Comparison of ENCODE assay signal across 26 cellular contexts in the genomic region with DNA sequence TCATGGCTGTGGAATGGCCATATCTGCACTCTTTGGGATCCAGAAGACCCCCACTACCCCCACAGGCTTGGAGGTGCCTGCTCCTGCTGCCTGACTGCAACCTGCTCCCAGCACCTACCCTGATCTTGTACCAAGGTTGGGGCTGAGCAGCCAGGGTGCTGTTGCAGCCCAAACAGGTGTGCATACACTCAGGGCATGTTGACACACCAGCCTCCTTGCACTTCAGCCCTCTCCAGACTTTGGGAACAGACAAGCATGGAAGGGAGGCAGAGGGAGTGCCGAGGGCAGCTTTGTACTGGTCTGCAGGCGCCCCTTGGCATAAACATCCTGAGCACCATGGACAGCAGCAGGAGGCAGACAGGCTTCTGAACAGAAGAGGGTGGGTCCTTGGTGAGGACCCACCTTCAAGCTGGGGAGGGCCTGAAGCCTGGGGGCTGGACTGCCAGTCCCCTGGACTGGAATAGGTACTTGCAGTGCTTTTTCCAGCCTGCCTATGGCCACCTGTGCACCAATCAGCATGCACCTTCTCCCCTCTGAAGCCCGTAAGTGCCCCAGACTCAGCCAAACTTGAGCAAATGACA.
DNase-seq lines count a peak whose midpoint lies in the region; ATAC-seq and TF ChIP-seq lines count a peak whose summit lies in the region.
"Had no signal": no experiment of that assay in that cellular context is flagged by ENCODE, and none has a peak within 500 bp of the region (broad histone marks: within the 10 kb centered on the region; RNA-seq: fewer than 3 reads in every experiment).

No MANE protein-coding gene starts in this region.

- 77 to 80% methylated on average over 1 to 3 of the region's 3 CpGs for WGBS in endodermal cell (ENCODE audit: insufficient coverage in 1 of 2, insufficient read length in 1 of 2), 2 experiments

- H3K9me3 Mint-ChIP-seq in endodermal cell (no peaks in the 10 kb centered on the region), mesothelial cell of epicardium (no peaks in the 10 kb centered on the region), immature natural killer cell (peaks cover 5 to 31% (median 10%) of the 10 kb centered on the region in 6 donors)
- H3K9me3 Mint-ChIP-seq: activated naive CD4-positive, alpha-beta T cell treated with anti-CD3 and anti-CD28 coated beads, Interleukin-2, amount 50 U/mL, for 24 hours had no signal

- H3K27me3 Mint-ChIP-seq in endodermal cell (ENCODE audit: insufficient read depth) (no peaks in the 10 kb centered on the region), mesothelial cell of epicardium (ENCODE audit: low read depth) (peaks cover 16% of the 10 kb centered on the region), immature natural killer cell (ENCODE audit: low read depth in 3 of 3) (peaks cover 0 to 2% (median 0%) of the 10 kb centered on the region in 3 donors)
- H3K27me3 Mint-ChIP-seq: activated naive CD4-positive, alpha-beta T cell treated with anti-CD3 and anti-CD28 coated beads, Interleukin-2, amount 50 U/mL, for 24 hours; stimulated activated naive B cell treated with anti-CD40 and anti-IgM and Interleukin-4, amounts not matched to agents 10 μg/mL and 1 μg/mL and 100 μg/mL, for 72 hours had no signal

- no peak for ATAC-seq in left lobe of liver
- ATAC-seq: activated T-cell treated with anti-CD3 and anti-CD28 coated beads, Interleukin-2, amount 50 U/mL, for 72 hours; left lung; natural killer cell; Panc1; stimulated activated naive B cell treated with anti-CD40 and anti-IgM and Interleukin-4, amounts not matched to agents 10 μg/mL and 1 μg/mL and 100 μg/mL, for 72 hours had no signal

- H3K27ac Mint-ChIP-seq in endodermal cell (no peak overlapping the region), mesothelial cell of epicardium (no peak overlapping the region), immature natural killer cell (no peak overlapping the region)
- H3K27ac Mint-ChIP-seq: activated naive CD4-positive, alpha-beta T cell treated with anti-CD3 and anti-CD28 coated beads, Interleukin-2, amount 50 U/mL, for 24 hours; activated T-cell treated with anti-CD3 and anti-CD28 coated beads, Interleukin-2, amount 50 U/mL, for 72 hours; natural killer cell; stimulated activated naive B cell treated with anti-CD40 and anti-IgM and Interleukin-4, amounts not matched to agents 10 μg/mL and 1 μg/mL and 100 μg/mL, for 72 hours had no signal

- H3K9me3 ChIP-seq in endodermal cell (ENCODE audit: control insufficient read depth, low read length), result no peaks in the 10 kb centered on the region
- H3K9me3 ChIP-seq: ascending aorta, left lung, MG63, ovary, SJSA1, testis, vagina had no signal

- no peak overlapping the region for H3K27ac ChIP-seq in endodermal cell (ENCODE audit: low read depth, low read length)
- H3K27ac ChIP-seq: ascending aorta, C4-2B, left lung, ovary, SJSA1, testis, vagina had no signal

- no peak overlapping the region for H3K4me3 ChIP-seq in endodermal cell (ENCODE audit: low read length)
- H3K4me3 ChIP-seq: ascending aorta, left lung, MG63, ovary, SJSA1, testis, vagina had no signal

- H3K4me1 Mint-ChIP-seq in endodermal cell (no peaks in the 10 kb centered on the region), mesothelial cell of epicardium (no peaks in the 10 kb centered on the region), immature natural killer cell (no peaks in the 10 kb centered on the region)
- H3K4me1 Mint-ChIP-seq: activated naive CD4-positive, alpha-beta T cell treated with anti-CD3 and anti-CD28 coated beads, Interleukin-2, amount 50 U/mL, for 24 hours; natural killer cell; stimulated activated naive B cell treated with anti-CD40 and anti-IgM and Interleukin-4, amounts not matched to agents 10 μg/mL and 1 μg/mL and 100 μg/mL, for 72 hours had no signal

- no peaks in the 10 kb centered on the region for H3K4me1 ChIP-seq in endodermal cell (ENCODE audit: control insufficient read depth, insufficient read depth, low read length)
- H3K4me1 ChIP-seq: ascending aorta, left lung, SJSA1, testis, vagina had no signal

- H3K36me3 ChIP-seq in endodermal cell (ENCODE audit: control insufficient read depth, insufficient read depth, low read length), result no peaks in the 10 kb centered on the region
- H3K36me3 ChIP-seq: ascending aorta, left lung, MG63, ovary, SJSA1, vagina had no signal

- peak; percentile 20 for DNase-seq in ELF-1 (ENCODE audit: low read depth, low spot score)
- peak; percentile 13 for DNase-seq in HT1080 (ENCODE audit: low read depth)
- DNase-seq in endodermal cell, result peak; percentile 83
- DNase-seq in mesothelial cell of epicardium (ENCODE audit: low spot score in 2 of 2, unreplicated experiment in 2 of 2), result peak; percentile 19 to 38
- no peak for DNase-seq in inferior parietal cortex (ENCODE audit: extremely low spot score)
- no peak for DNase-seq in left lobe of liver (ENCODE audit: low spot score)
- DNase-seq in SIG-M5 treated with dmso at 0.1 percent for 504 hours (lab: John Stamatoyannopoulos, UW; ENCODE audit: unreplicated experiment), result no peak
- DNase-seq in immature natural killer cell, result no peak
- DNase-seq: activated CD4-positive, alpha-beta T cell treated with anti-CD3 and anti-CD28 coated beads for 4 hours; activated T-cell treated with anti-CD3 and anti-CD28 coated beads, Interleukin-2, amount 50 U/mL, for 72 hours; dermis blood vessel endothelial cell; MG63; natural killer cell; NCI-H1417; NCI-H446 treated with DMSO at 0.1 percent for 48 hours; ovary; stimulated activated CD4-positive, alpha-beta T cell treated with anti-CD3 and anti-CD28 coated beads, Interleukin-2, amount 100 ng/mL, for 48 hours; stimulated activated naive B cell treated with anti-CD40 and anti-IgM and Interleukin-4, amounts not matched to agents 10 μg/mL and 1 μg/mL and 100 μg/mL, for 72 hours; testis had no signal

- H3K36me3 Mint-ChIP-seq in endodermal cell (ENCODE audit: low read depth), result no peaks in the 10 kb centered on the region
- H3K36me3 Mint-ChIP-seq in mesothelial cell of epicardium, result no peaks in the 10 kb centered on the region
- no peaks in the 10 kb centered on the region for H3K36me3 Mint-ChIP-seq in immature natural killer cell
- H3K36me3 Mint-ChIP-seq: activated naive CD4-positive, alpha-beta T cell treated with anti-CD3 and anti-CD28 coated beads, Interleukin-2, amount 50 U/mL, for 24 hours; stimulated activated naive B cell treated with anti-CD40 and anti-IgM and Interleukin-4, amounts not matched to agents 10 μg/mL and 1 μg/mL and 100 μg/mL, for 72 hours had no signal

- H3K4me3 Mint-ChIP-seq in endodermal cell (no peak overlapping the region), mesothelial cell of epicardium (no peak overlapping the region), immature natural killer cell (no peak overlapping the region)
- H3K4me3 Mint-ChIP-seq: activated naive CD4-positive, alpha-beta T cell treated with anti-CD3 and anti-CD28 coated beads, Interleukin-2, amount 50 U/mL, for 24 hours; activated T-cell treated with anti-CD3 and anti-CD28 coated beads, Interleukin-2, amount 50 U/mL, for 72 hours; natural killer cell; stimulated activated naive B cell treated with anti-CD40 and anti-IgM and Interleukin-4, amounts not matched to agents 10 μg/mL and 1 μg/mL and 100 μg/mL, for 72 hours had no signal

- H3K27me3 ChIP-seq in endodermal cell (ENCODE audit: control insufficient read depth, insufficient read depth, low read length, poor library complexity, severe bottlenecking), result no peaks in the 10 kb centered on the region
- H3K27me3 ChIP-seq: ascending aorta, left lung, MG63, ovary, SJSA1, testis, vagina had no signal

- H3K9ac ChIP-seq in endodermal cell (ENCODE audit: extremely low read depth, low read length, poor library complexity, severe bottlenecking), result no peak overlapping the region

- no peak for TF ChIP-seq CTCF in endodermal cell (conservative IDR thresholded peaks at IDR 0.05)
- no peak for TF ChIP-seq CTCF in mesothelial cell of epicardium (IDR thresholded peaks at IDR 0.05; ENCODE audit: unreplicated experiment)

Comparison
In these comparisons a context has a peak if more than half of its experiments do, and no peak if none do; other contexts are left out.
1. DNase-seq: peak in ELF-1 (single experiment), HT1080 (single experiment), endodermal cell (single experiment) and mesothelial cell of epicardium (2 of 2); none in inferior parietal cortex (single experiment), left lobe of liver (single experiment), SIG-M5 treated with dmso at 0.1 percent for 504 hours (single experiment) and immature natural killer cell (0 of 3).